ENCODE assay signal across 8 cellular contexts in genomic region chr19:45645068-45645630, GRCh38. TPM values are rescaled to one million over a fixed set of nuclear protein-coding genes. Genes with fewer than 3 reads are reported as not detected.
DNase-seq lines count a peak whose midpoint lies in the region; ATAC-seq and TF ChIP-seq lines count a peak whose summit lies in the region.

No MANE protein-coding gene starts in this region.

- H3K4me1 Mint-ChIP-seq in T-helper 1 cell treated with Interleukin-12 subunit alpha and Interleukin-12 subunit beta and Interleukin-4 antibody, amounts not matched to agents 30 μg/mL and 1 μg/mL, for 36 hours (ENCODE audit: low read depth): peaks cover 27% of the 10 kb centered on the region
- peaks cover 62% of the 10 kb centered on the region for H3K4me1 Mint-ChIP-seq in stimulated activated effector memory CD8-positive, alpha-beta T cell treated with anti-CD3 and anti-CD28 coated beads, Interleukin-12 subunit alpha, Interleukin-12 subunit beta, amount 100 ng/mL, for 72 hours

- intact Hi-C loops in left ventricle myocardium superior (cut with micrococcal nuclease): no loop called here

- peaks cover 4% of the 10 kb centered on the region for H3K27me3 Mint-ChIP-seq in T-helper 1 cell treated with Interleukin-12 subunit alpha and Interleukin-12 subunit beta and Interleukin-4 antibody, amounts not matched to agents 30 μg/mL and 1 μg/mL, for 36 hours (ENCODE audit: low read depth)

- H3K9me3 Mint-ChIP-seq in T-helper 1 cell treated with Interleukin-12 subunit alpha and Interleukin-12 subunit beta and Interleukin-4 antibody, amounts not matched to agents 30 μg/mL and 1 μg/mL, for 36 hours: no peaks in the 10 kb centered on the region
- no peaks in the 10 kb centered on the region for H3K9me3 Mint-ChIP-seq in stimulated activated effector memory CD8-positive, alpha-beta T cell treated with anti-CD3 and anti-CD28 coated beads, Interleukin-12 subunit alpha, Interleukin-12 subunit beta, amount 100 ng/mL, for 72 hours

- no peak for TF ChIP-seq CTCF in WI38 (IDR thresholded peaks at IDR 0.05; ENCODE audit: low read depth, low read length)

- peak overlapping the region; percentile 77 for H3K27ac Mint-ChIP-seq in T-helper 1 cell treated with Interleukin-12 subunit alpha and Interleukin-12 subunit beta and Interleukin-4 antibody, amounts not matched to agents 30 μg/mL and 1 μg/mL, for 36 hours
- peak overlapping the region; percentile 84 for H3K27ac Mint-ChIP-seq in stimulated activated effector memory CD8-positive, alpha-beta T cell treated with anti-CD3 and anti-CD28 coated beads, Interleukin-12 subunit alpha, Interleukin-12 subunit beta, amount 100 ng/mL, for 72 hours

- H3K4me3 Mint-ChIP-seq in T-helper 1 cell treated with Interleukin-12 subunit alpha and Interleukin-12 subunit beta and Interleukin-4 antibody, amounts not matched to agents 30 μg/mL and 1 μg/mL, for 36 hours: peak overlapping the region; percentile 85
- peak overlapping the region; percentile 77 for H3K4me3 Mint-ChIP-seq in stimulated activated effector memory CD8-positive, alpha-beta T cell treated with anti-CD3 and anti-CD28 coated beads, Interleukin-12 subunit alpha, Interleukin-12 subunit beta, amount 100 ng/mL, for 72 hours

- DNase-seq in T-helper 1 cell (no peak), left ventricle myocardium superior (peak; percentile 35)
- DNase-seq in stimulated activated effector memory CD8-positive, alpha-beta T cell treated with anti-CD3 and anti-CD28 coated beads, Interleukin-12 subunit alpha, Interleukin-12 subunit beta, amount 100 ng/mL, for 72 hours (ENCODE audit: low spot score in 2 of 2): peak in 1 of 2 donors; percentile 56

- peaks cover 4% of the 10 kb centered on the region for H3K36me3 Mint-ChIP-seq in T-helper 1 cell treated with Interleukin-12 subunit alpha and Interleukin-12 subunit beta and Interleukin-4 antibody, amounts not matched to agents 30 μg/mL and 1 μg/mL, for 36 hours (ENCODE audit: low read depth)
- H3K36me3 Mint-ChIP-seq in stimulated activated effector memory CD8-positive, alpha-beta T cell treated with anti-CD3 and anti-CD28 coated beads, Interleukin-12 subunit alpha, Interleukin-12 subunit beta, amount 100 ng/mL, for 72 hours: peaks cover 39% of the 10 kb centered on the region

- H3K4me3 ChIP-seq in WI38 (ENCODE audit: low read depth, low read length): peak overlapping the region; percentile 58

- ATAC-seq in left ventricle myocardium superior: no peak
- no peak for ATAC-seq in stimulated activated effector memory CD8-positive, alpha-beta T cell treated with anti-CD3 and anti-CD28 coated beads, Interleukin-12 subunit alpha, Interleukin-12 subunit beta, amount 100 ng/mL, for 72 hours
- ATAC-seq in HG03175 (IDR thresholded peaks at IDR 0.05; ENCODE audit: unreplicated experiment): no peak
- no peak for ATAC-seq in HG02885 (IDR thresholded peaks at IDR 0.05; ENCODE audit: poor library complexity, unreplicated experiment)
- ATAC-seq in GM21717 (IDR thresholded peaks at IDR 0.05; ENCODE audit: unreplicated experiment): no peak

RNA-seq across cellular contexts. Expression of gene EML2, which starts 6.0 kb away (rescaled TPM):
- 33.4 TPM for total RNA-seq in left ventricle myocardium superior

RNA-seq across cellular contexts. Expression of gene GIPR, which starts 22.9 kb away (rescaled TPM):
- total RNA-seq in left ventricle myocardium superior: 4.1 TPM

RNA-seq across cellular contexts. Expression of gene GPR4, which starts 43.1 kb away (rescaled TPM):
- total RNA-seq in left ventricle myocardium superior: 4.8 TPM

RNA-seq across cellular contexts. Expression of gene SNRPD2, which starts 46.6 kb away (rescaled TPM):
- total RNA-seq in left ventricle myocardium superior: 233 TPM

RNA-seq across cellular contexts. Expression of gene QPCTL, which starts 47.3 kb away (rescaled TPM):
- 1.2 TPM for total RNA-seq in left ventricle myocardium superior
